ENCODE assay signal across 9 cellular contexts in the genomic region with DNA sequence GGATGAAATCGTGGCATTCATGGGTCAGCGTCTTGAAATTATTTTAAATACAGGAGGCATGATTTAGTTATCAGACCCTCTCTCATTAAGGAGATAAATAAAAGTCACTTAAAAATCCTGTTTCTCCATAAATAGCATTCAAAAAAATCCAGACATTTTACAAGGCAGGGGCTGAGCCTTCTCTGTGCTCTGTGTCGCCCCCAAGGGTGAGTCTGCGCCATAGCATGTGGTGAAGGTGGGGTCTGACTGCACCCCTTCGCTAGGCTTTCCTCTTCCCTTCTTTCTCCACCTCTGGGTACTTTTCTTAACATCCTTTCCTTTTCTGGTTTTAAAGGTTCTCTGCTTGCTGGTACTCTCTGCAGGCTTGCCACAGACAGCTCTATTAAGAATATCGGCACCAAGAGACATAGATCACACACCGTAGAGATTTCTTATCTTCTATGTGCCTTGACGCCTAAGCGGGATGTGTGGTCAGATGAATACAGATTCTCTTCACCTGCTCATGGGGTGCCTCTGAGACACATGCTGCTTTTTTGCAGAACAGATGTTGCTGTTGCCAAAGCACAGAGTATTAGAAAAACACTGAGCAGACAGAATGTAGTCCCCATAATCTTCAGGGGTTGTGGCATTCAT. TPM values are rescaled to one million over a fixed set of nuclear protein-coding genes. Genes with fewer than 3 reads are reported as not detected.
DNase-seq lines count a peak whose midpoint lies in the region; ATAC-seq and TF ChIP-seq lines count a peak whose summit lies in the region.
"Had no signal": no experiment of that assay in that cellular context is flagged by ENCODE, and none has a peak within 500 bp of the region (broad histone marks: within the 10 kb centered on the region; RNA-seq: fewer than 3 reads in every experiment).

No MANE protein-coding gene starts in this region.

- H3K23ac ChIP-seq in neuronal stem cell (ENCODE audit: low read depth, low read length, poor library complexity), result no peak overlapping the region

- no peak overlapping the region for H4K91ac ChIP-seq in neuronal stem cell (ENCODE audit: low read depth, low read length, poor library complexity)

- no CpG with 5 or more reads among the region's 9 CpGs for WGBS in neuronal stem cell (ENCODE audit: extremely low coverage in 2 of 2, insufficient read length in 2 of 2, insufficient replicate concordance in 1 of 2), 2 donors

- H3K9ac ChIP-seq in neuronal stem cell (ENCODE audit: low read depth, low read length, poor library complexity), result no peak overlapping the region

- H3K4me2 ChIP-seq in OCI-LY7 (ENCODE audit: low read length), result no peak overlapping the region
- H3K4me2 ChIP-seq in neuronal stem cell (ENCODE audit: insufficient read depth, low read length, poor library complexity, severe bottlenecking), result no peak overlapping the region

- H4K8ac ChIP-seq in neuronal stem cell (ENCODE audit: low read depth, low read length), result no peak overlapping the region

- H3K4me1 ChIP-seq in OCI-LY7 (ENCODE audit: insufficient read depth, low read length, poor library complexity, severe bottlenecking) (no peaks in the 10 kb centered on the region), neuronal stem cell (ENCODE audit: control insufficient read depth in 2 of 2, insufficient read depth in 1 of 2, low read depth in 1 of 2, low read length in 2 of 2) (no peaks in the 10 kb centered on the region)

- peaks cover 15% of the 10 kb centered on the region for H3K4me1 Mint-ChIP-seq in activated T-cell treated with anti-CD3 and anti-CD28 coated beads, Interleukin-2, amount 50 U/mL, for 24 hours (ENCODE audit: low read depth)

- H3K18ac ChIP-seq in neuronal stem cell (ENCODE audit: low read length), result no peak overlapping the region

- ATAC-seq in HG03025 (IDR thresholded peaks at IDR 0.05; ENCODE audit: low FRiP score, unreplicated experiment), result no peak

- no peak overlapping the region for H3K4ac ChIP-seq in neuronal stem cell (ENCODE audit: low read length)

- peak; percentile 74 for TF ChIP-seq CTCF in OCI-LY7 (conservative IDR thresholded peaks at IDR 0.05; ENCODE audit: low read length)

- no peaks in the 10 kb centered on the region for H3K27me3 ChIP-seq in neuronal stem cell (ENCODE audit: control insufficient read depth in 3 of 3, insufficient read depth in 3 of 3, low read depth in 1 of 3, low read length in 3 of 3)

- no peaks in the 10 kb centered on the region for H3K9me3 Mint-ChIP-seq in activated T-cell treated with anti-CD3 and anti-CD28 coated beads, Interleukin-2, amount 50 U/mL, for 24 hours

- H3K4me3 ChIP-seq in OCI-LY7 (ENCODE audit: low read depth, low read length, poor library complexity, severe bottlenecking), result no peak overlapping the region
- no peak overlapping the region for H3K4me3 ChIP-seq in neuronal stem cell (ENCODE audit: low read length in 2 of 2)

- CTCF ChIA-PET in OCI-LY7 (lab: Charles Lee; ENCODE audit: unreplicated experiment), result no interaction called here

- peaks cover 14% of the 10 kb centered on the region for H3K36me3 ChIP-seq in OCI-LY7 (ENCODE audit: insufficient read depth, low read length)
- peaks cover 0 to 5% of the 10 kb centered on the region in 2 donors for H3K36me3 ChIP-seq in neuronal stem cell (replicated peaks in 1 of 2; ENCODE audit: control insufficient read depth in 2 of 2, insufficient read depth in 2 of 2, low read length in 2 of 2)

- no peak overlapping the region for H2BK12ac ChIP-seq in neuronal stem cell (ENCODE audit: low read length)

- H3K9me3 ChIP-seq in OCI-LY7 (ENCODE audit: low read length) (no peaks in the 10 kb centered on the region), neuronal stem cell (replicated peaks in 1 of 2; ENCODE audit: control insufficient read depth in 2 of 2, insufficient read depth in 1 of 2, low read depth in 1 of 2, low read length in 2 of 2) (no peaks in the 10 kb centered on the region)

- no peaks in the 10 kb centered on the region for H3K9me2 ChIP-seq in OCI-LY7 (ENCODE audit: insufficient read depth, low read length)

- no peaks in the 10 kb centered on the region for H3K79me1 ChIP-seq in neuronal stem cell (ENCODE audit: low read depth, low read length)

- H3K27ac Mint-ChIP-seq in activated T-cell treated with anti-CD3 and anti-CD28 coated beads, Interleukin-2, amount 50 U/mL, for 24 hours, result no peak overlapping the region

- no peak overlapping the region for H3K4me3 Mint-ChIP-seq in activated T-cell treated with anti-CD3 and anti-CD28 coated beads, Interleukin-2, amount 50 U/mL, for 24 hours

- H3K36me3 Mint-ChIP-seq in activated T-cell treated with anti-CD3 and anti-CD28 coated beads, Interleukin-2, amount 50 U/mL, for 24 hours (ENCODE audit: low read depth), result peaks cover 56% of the 10 kb centered on the region

- no peak overlapping the region for H3K14ac ChIP-seq in neuronal stem cell (ENCODE audit: low read length)

- H2BK15ac ChIP-seq in neuronal stem cell (ENCODE audit: low read length), result no peak overlapping the region

- H3K27me3 Mint-ChIP-seq in activated T-cell treated with anti-CD3 and anti-CD28 coated beads, Interleukin-2, amount 50 U/mL, for 24 hours, result no peaks in the 10 kb centered on the region

- no peak overlapping the region for H2BK120ac ChIP-seq in neuronal stem cell (ENCODE audit: low read depth, low read length)

- no TSS peak for BruUV-seq in OCI-LY7 (replicated peaks; lab: Mats Ljungman, UMichigan)

- intact Hi-C loops in OCI-LY7 (cut with micrococcal nuclease; ENCODE audit: unreplicated experiment), result no loop called here

- H3K27ac ChIP-seq in OCI-LY7 (ENCODE audit: low read depth, low read length, poor library complexity, severe bottlenecking), result no peak overlapping the region
- H3K27ac ChIP-seq in neuronal stem cell (replicated peaks; ENCODE audit: low read length), result no peak overlapping the region

- H3K79me2 ChIP-seq in OCI-LY7 (ENCODE audit: insufficient read depth, low read depth, low read length), result no peaks in the 10 kb centered on the region

- H2BK5ac ChIP-seq in neuronal stem cell (ENCODE audit: low read length), result no peak overlapping the region

- POLR2A ChIA-PET in OCI-LY7 (lab: Charles Lee), result no interaction called here

- DNase-seq in activated T-cell treated with anti-CD3 and anti-CD28 coated beads for 24 hours (ENCODE audit: low read depth) (peak; percentile 7), OCI-LY7 (ENCODE audit: low spot score) (no peak), dermis blood vessel endothelial cell (peak; percentile 30), neuronal stem cell (ENCODE audit: low spot score) (no peak), SKM-1 treated with dmso at 0.1 percent for 144 hours (lab: John Stamatoyannopoulos, UW; ENCODE audit: unreplicated experiment) (no peak)
- DNase-seq in activated T-cell treated with anti-CD3 and anti-CD28 coated beads, Interleukin-2, amount 50 U/mL, for 24 hours, result no peak
- peak; percentile 16 for DNase-seq in stimulated activated CD4-positive, alpha-beta T cell treated with anti-CD3 and anti-CD28 coated beads, Interleukin-4, amount 100 ng/mL, for 24 hours
- DNase-seq: DMS53 had no signal

- no peak overlapping the region for H2AFZ ChIP-seq in OCI-LY7 (ENCODE audit: low read length)
- no peak overlapping the region for H2AFZ ChIP-seq in neuronal stem cell (ENCODE audit: low read length)

- no peak overlapping the region for H2AK5ac ChIP-seq in neuronal stem cell (ENCODE audit: low read depth, low read length)

- no peaks in the 10 kb centered on the region for H4K20me1 ChIP-seq in OCI-LY7 (ENCODE audit: insufficient read depth, low read length)

RNA-seq across cellular contexts. Expression of gene FAM209A, which starts 20.1 kb away (rescaled TPM):
- 0.82 TPM in 1 of 2 replicates, not detected in the other for total RNA-seq in OCI-LY7 (2014; rRNA removed; shearing (Covaris generic))
- total RNA-seq in OCI-LY7 (2022) (0.70 TPM in 1 of 2 replicates, not detected in the other), dermis blood vessel endothelial cell (not detected in 2 replicates)
- polyA plus RNA-seq in neuronal stem cell (2013, experiment 1 of 2), result 0.07 TPM
- polyA plus RNA-seq in neuronal stem cell (2013, experiment 2 of 2), result 0.08 TPM

RNA-seq across cellular contexts. Expression of gene FAM209B, which starts 28.6 kb away (rescaled TPM):
- not detected in 2 replicates for total RNA-seq in OCI-LY7 (2014; rRNA removed; shearing (Covaris generic))
- total RNA-seq in OCI-LY7 (2022) (not detected in 2 replicates), dermis blood vessel endothelial cell (0.33 TPM in 1 of 2 replicates, not detected in the other)
- polyA plus RNA-seq in neuronal stem cell (2013, experiment 1 of 2), result 0.75 TPM
- polyA plus RNA-seq in neuronal stem cell (2013, experiment 2 of 2), result 0.69 TPM

RNA-seq across cellular contexts. Expression of gene RTF2, which starts 36.1 kb away (rescaled TPM):
- 46.8 and 63.6 TPM in 2 replicates for total RNA-seq in OCI-LY7 (2014; rRNA removed; shearing (Covaris generic))
- total RNA-seq in OCI-LY7 (2022), result 68.2 and 72.7 TPM in 2 replicates
- total RNA-seq in dermis blood vessel endothelial cell, result 93.9 and 98.7 TPM in 2 replicates
- polyA plus RNA-seq in neuronal stem cell (2013, experiment 1 of 2), result 48.3 TPM
- 45.7 TPM for polyA plus RNA-seq in neuronal stem cell (2013, experiment 2 of 2)

Comparison
In these comparisons a context has a peak if more than half of its experiments do, and no peak if none do; other contexts are left out.
1. DNase-seq: peak in activated T-cell treated with anti-CD3 and anti-CD28 coated beads for 24 hours (single experiment), dermis blood vessel endothelial cell (single experiment) and stimulated activated CD4-positive, alpha-beta T cell treated with anti-CD3 and anti-CD28 coated beads, Interleukin-4, amount 100 ng/mL, for 24 hours (single experiment); none in activated T-cell treated with anti-CD3 and anti-CD28 coated beads, Interleukin-2, amount 50 U/mL, for 24 hours (single experiment), OCI-LY7 (single experiment), neuronal stem cell (single experiment) and SKM-1 treated with dmso at 0.1 percent for 144 hours (single experiment).